ENCODE assay signal across 16 cellular contexts in the genomic region with DNA sequence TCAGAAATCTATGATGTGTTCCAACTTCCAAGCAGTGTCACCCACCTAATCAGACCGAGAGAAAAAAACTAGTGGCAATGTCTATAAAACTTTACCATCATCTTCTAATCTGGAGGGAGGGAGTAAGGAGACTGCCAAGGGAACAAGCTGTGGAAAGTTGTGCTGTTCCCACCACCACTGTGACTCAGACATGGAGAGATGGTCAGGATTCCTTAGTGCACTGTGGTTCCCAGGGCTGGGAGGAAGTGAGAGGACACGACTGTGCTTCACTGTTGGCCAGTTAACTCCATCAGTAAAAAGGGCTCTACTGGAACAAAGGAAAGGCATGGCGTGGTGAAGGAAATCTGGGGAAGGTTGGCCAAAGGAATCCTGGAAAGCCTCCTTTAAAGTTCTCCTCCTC. TPM values are rescaled to one million over a fixed set of nuclear protein-coding genes. Genes with fewer than 3 reads are reported as not detected.
DNase-seq lines count a peak whose midpoint lies in the region; ATAC-seq, FAIRE-seq and TF ChIP-seq lines count a peak whose summit lies in the region.
"Had no signal": no experiment of that assay in that cellular context is flagged by ENCODE, and none has a peak within 500 bp of the region (broad histone marks: within the 10 kb centered on the region; RNA-seq: fewer than 3 reads in every experiment).

No MANE protein-coding gene starts in this region.

- dilution Hi-C loops in endothelial cell of umbilical vein (cut with MboI; ENCODE audit: extremely low pct_ligation_motif_present, low sequenced_read_pairs), result no loop called here

- H2AFZ ChIP-seq in endothelial cell of umbilical vein (ENCODE audit: low read depth, low read length), result no peak overlapping the region

- no peaks in the 10 kb centered on the region for H3K9me3 ChIP-seq in endothelial cell of umbilical vein (replicated peaks; ENCODE audit: control insufficient read depth, insufficient read depth, low read length)

- no peak overlapping the region for H3K27ac ChIP-seq in endothelial cell of umbilical vein (ENCODE audit: insufficient read depth, low read depth, low read length)

- H3K27me3 ChIP-seq in endothelial cell of umbilical vein (ENCODE audit: control insufficient read depth in 2 of 2, insufficient read depth in 2 of 2, low read length in 2 of 2), result no peaks in the 10 kb centered on the region

- intact Hi-C loops in endothelial cell of umbilical vein (cut with micrococcal nuclease), result loop anchor here (10.0 kb wide), 1 partner anchor 399 kb away; no protein-coding TSS in a partner anchor

- peak; percentile 97 for DNase-seq in EL
- peak; percentile 84 for DNase-seq in NCI-H226
- peak; percentile 78 for DNase-seq in endothelial cell of umbilical vein (ENCODE audit: low read depth, low spot score)
- DNase-seq in non-pigmented ciliary epithelial cell (ENCODE audit: low read depth), result peak; percentile 83
- no peak for DNase-seq in DMS 273 (lab: John Stamatoyannopoulos, UW; ENCODE audit: unreplicated experiment)
- no peak for DNase-seq in T-helper 9 cell
- no peak for DNase-seq in NCI-H2227 treated with DMSO at 0.1 percent for 48 hours (lab: John Stamatoyannopoulos, UW)
- DNase-seq: activated CD8-positive, alpha-beta T cell treated with anti-CD3 and anti-CD28 coated beads, Interleukin-2, amount 10 ng/mL, durations not matched to agents 7 days and 5 days; activated naive CD4-positive, alpha-beta T cell; CD4-positive, alpha-beta T cell; cerebellar nuclear complex; MM.1S; stimulated activated naive CD8-positive, alpha-beta T cell treated with anti-CD3 and anti-CD28 coated beads, Interleukin-15, Interleukin-2, amounts not matched to agents 100 U/mL and 50 U/mL, for 24 hours had no signal

- TF ChIP-seq CTCF in endothelial cell of umbilical vein (IDR thresholded peaks at IDR 0.05; ENCODE audit: extremely low read depth in 1 of 2, insufficient read depth in 1 of 2, low read depth in 1 of 2, low read length in 2 of 2), result no peak

- no peaks in the 10 kb centered on the region for H3K36me3 ChIP-seq in endothelial cell of umbilical vein (ENCODE audit: control insufficient read depth in 2 of 2, extremely low read depth in 1 of 2, insufficient read depth in 2 of 2, low read length in 2 of 2)

- FAIRE-seq in endothelial cell of umbilical vein (lab: Jason Lieb, UNC), result peak; percentile 53
- FAIRE-seq: frontal cortex had no signal

- H3K4me3 ChIP-seq in endothelial cell of umbilical vein (replicated peaks in 1 of 3; ENCODE audit: insufficient read depth in 1 of 3, low read depth in 1 of 3, low read length in 3 of 3), result no peak overlapping the region

- H3K9me1 ChIP-seq in endothelial cell of umbilical vein (replicated peaks; ENCODE audit: control insufficient read depth, extremely low read depth, insufficient read depth, low read length), result no peaks in the 10 kb centered on the region

- H3K4me1 ChIP-seq in endothelial cell of umbilical vein (ENCODE audit: control insufficient read depth, extremely low read depth, insufficient read depth, low read length), result peaks cover 4% of the 10 kb centered on the region

- no peaks in the 10 kb centered on the region for H4K20me1 ChIP-seq in endothelial cell of umbilical vein (replicated peaks; ENCODE audit: control insufficient read depth, extremely low read depth, insufficient read depth, low read length)

- H3K79me2 ChIP-seq in endothelial cell of umbilical vein (ENCODE audit: control insufficient read depth, insufficient read depth, low read length), result no peaks in the 10 kb centered on the region

- H3K9ac ChIP-seq in endothelial cell of umbilical vein (replicated peaks; ENCODE audit: extremely low read depth, insufficient read depth, low read length), result no peak overlapping the region

- no TSS peak for BruUV-seq in endothelial cell of umbilical vein (replicated peaks; lab: Mats Ljungman, UMichigan)

- POLR2A ChIA-PET in endothelial cell of umbilical vein (lab: Charles Lee), result no interaction called here

- H3K4me2 ChIP-seq in endothelial cell of umbilical vein (ENCODE audit: insufficient read depth, low read length), result no peak overlapping the region

- ATAC-seq in GM18511 (IDR thresholded peaks at IDR 0.05; ENCODE audit: unreplicated experiment), result no peak
- ATAC-seq: activated CD8-positive, alpha-beta T cell treated with anti-CD3 and anti-CD28 coated beads, Interleukin-2, amount 10 ng/mL, durations not matched to agents 7 days and 5 days; left lobe of liver; stimulated activated naive CD8-positive, alpha-beta T cell treated with anti-CD3 and anti-CD28 coated beads, Interleukin-15, Interleukin-2, amounts not matched to agents 100 U/mL and 50 U/mL, for 24 hours had no signal

- CTCF ChIA-PET in endothelial cell of umbilical vein (lab: Charles Lee), result interaction anchor here (1.0 to 3.8 kb wide), 4 partner anchors 206 to 274 kb away, joined by 3 to 33 read pairs (median 4); no protein-coding TSS in a partner anchor

- no peak for TF ChIP-seq POLR2A in endothelial cell of umbilical vein (IDR thresholded peaks at IDR 0.05; ENCODE audit: low read depth, low read length)

TF ChIP-seq in endothelial cell of umbilical vein, 7 proteins besides CTCF, POLR2A, EP300 and RAD21:
- TF ChIP-seq GATA2 (IDR thresholded peaks at IDR 0.05; ENCODE audit: insufficient read depth, insufficient read length, low read depth, low read length) (no peak), EZH2 (IDR thresholded peaks at IDR 0.05; ENCODE audit: borderline replicate concordance, low read depth, low read length, severe bottlenecking) (no peak), JUN (IDR thresholded peaks at IDR 0.05; ENCODE audit: borderline replicate concordance, insufficient read depth, insufficient read length, low read depth) (peak; percentile 40), MYC (IDR thresholded peaks at IDR 0.05; ENCODE audit: low read depth, low read length) (no peak), POLR2AphosphoS5 (IDR thresholded peaks at IDR 0.05; ENCODE audit: insufficient read depth, low read depth, low read length) (no peak), FOS (IDR thresholded peaks at IDR 0.05; ENCODE audit: borderline replicate concordance, insufficient read depth, low read length) (peak; percentile 43)
- TF ChIP-seq, protein P1, sequence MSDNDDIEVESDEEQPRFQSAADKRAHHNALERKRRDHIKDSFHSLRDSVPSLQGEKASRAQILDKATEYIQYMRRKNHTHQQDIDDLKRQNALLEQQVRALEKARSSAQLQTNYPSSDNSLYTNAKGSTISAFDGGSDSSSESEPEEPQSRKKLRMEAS (IDR thresholded peaks at IDR 0.05; ENCODE audit: insufficient read depth, insufficient read length), result no peak

RNA-seq across cellular contexts. Expression of a gene that starts 18.8 kb away (rescaled TPM):
- 3.2 and 3.5 TPM in 2 replicates for total RNA-seq in endothelial cell of umbilical vein
- polyA plus RNA-seq in endothelial cell of umbilical vein, result 0.10 and 0.18 TPM in 2 replicates
- polyA plus RNA-seq in endothelial cell of umbilical vein (2011; cell fraction: cytosol; rRNA removed), result 0.06 and 0.30 TPM in 2 replicates
- polyA plus RNA-seq in endothelial cell of umbilical vein (2011; cell fraction: nucleus; rRNA removed), result 0.11 and 0.22 TPM in 2 replicates
- polyA plus RNA-seq in endothelial cell of umbilical vein (2012), result 1.3 and 2.5 TPM in 2 replicates
- 0.13 TPM in 1 of 2 replicates, not detected in the other for polyA minus RNA-seq in endothelial cell of umbilical vein
- polyA minus RNA-seq in endothelial cell of umbilical vein (2011; cell fraction: cytosol; rRNA and poly(A)+ RNA removed), result not detected
- 0.63 and 0.77 TPM in 2 replicates for polyA minus RNA-seq in endothelial cell of umbilical vein (2011; cell fraction: nucleus; rRNA and poly(A)+ RNA removed)

RNA-seq across cellular contexts. Expression of a gene that starts 38.9 kb away (rescaled TPM):
- 16.0 and 16.7 TPM in 2 replicates for total RNA-seq in endothelial cell of umbilical vein
- 4.3 and 6.2 TPM in 2 replicates for polyA plus RNA-seq in endothelial cell of umbilical vein
- polyA plus RNA-seq in endothelial cell of umbilical vein (2011; cell fraction: cytosol; rRNA removed), result 5.2 and 5.7 TPM in 2 replicates
- 12.3 and 12.9 TPM in 2 replicates for polyA plus RNA-seq in endothelial cell of umbilical vein (2011; cell fraction: nucleus; rRNA removed)
- polyA plus RNA-seq in endothelial cell of umbilical vein (2012), result 8.5 and 9.9 TPM in 2 replicates
- polyA minus RNA-seq in endothelial cell of umbilical vein, result 17.7 and 18.8 TPM in 2 replicates
- polyA minus RNA-seq in endothelial cell of umbilical vein (2011; cell fraction: cytosol; rRNA and poly(A)+ RNA removed), result 7.0 TPM
- polyA minus RNA-seq in endothelial cell of umbilical vein (2011; cell fraction: nucleus; rRNA and poly(A)+ RNA removed), result 26.9 and 32.2 TPM in 2 replicates

RNA-seq across cellular contexts. Expression of a gene that starts 42.4 kb away (rescaled TPM):
- 101 TPM in 2 replicates for total RNA-seq in endothelial cell of umbilical vein
- polyA plus RNA-seq in endothelial cell of umbilical vein, result 57.6 and 125 TPM in 2 replicates
- polyA plus RNA-seq in endothelial cell of umbilical vein (2011; cell fraction: cytosol; rRNA removed), result 34.2 and 50.6 TPM in 2 replicates
- 18.8 and 20.7 TPM in 2 replicates for polyA plus RNA-seq in endothelial cell of umbilical vein (2011; cell fraction: nucleus; rRNA removed)
- 42.5 and 53.4 TPM in 2 replicates for polyA plus RNA-seq in endothelial cell of umbilical vein (2012)
- polyA minus RNA-seq in endothelial cell of umbilical vein, result 41.8 and 47.0 TPM in 2 replicates
- 36.3 TPM for polyA minus RNA-seq in endothelial cell of umbilical vein (2011; cell fraction: cytosol; rRNA and poly(A)+ RNA removed)
- polyA minus RNA-seq in endothelial cell of umbilical vein (2011; cell fraction: nucleus; rRNA and poly(A)+ RNA removed), result 34.1 and 43.8 TPM in 2 replicates

Comparison
In these comparisons a context has a peak if more than half of its experiments do, and no peak if none do; other contexts are left out.
1. DNase-seq: peak in EL (single experiment), NCI-H226 (single experiment), endothelial cell of umbilical vein (single experiment) and non-pigmented ciliary epithelial cell (single experiment); none in DMS 273 (single experiment), T-helper 9 cell (single experiment) and NCI-H2227 treated with DMSO at 0.1 percent for 48 hours (single experiment).